Comparison of ENCODE assay signal across 13 cellular contexts in the genomic region with DNA sequence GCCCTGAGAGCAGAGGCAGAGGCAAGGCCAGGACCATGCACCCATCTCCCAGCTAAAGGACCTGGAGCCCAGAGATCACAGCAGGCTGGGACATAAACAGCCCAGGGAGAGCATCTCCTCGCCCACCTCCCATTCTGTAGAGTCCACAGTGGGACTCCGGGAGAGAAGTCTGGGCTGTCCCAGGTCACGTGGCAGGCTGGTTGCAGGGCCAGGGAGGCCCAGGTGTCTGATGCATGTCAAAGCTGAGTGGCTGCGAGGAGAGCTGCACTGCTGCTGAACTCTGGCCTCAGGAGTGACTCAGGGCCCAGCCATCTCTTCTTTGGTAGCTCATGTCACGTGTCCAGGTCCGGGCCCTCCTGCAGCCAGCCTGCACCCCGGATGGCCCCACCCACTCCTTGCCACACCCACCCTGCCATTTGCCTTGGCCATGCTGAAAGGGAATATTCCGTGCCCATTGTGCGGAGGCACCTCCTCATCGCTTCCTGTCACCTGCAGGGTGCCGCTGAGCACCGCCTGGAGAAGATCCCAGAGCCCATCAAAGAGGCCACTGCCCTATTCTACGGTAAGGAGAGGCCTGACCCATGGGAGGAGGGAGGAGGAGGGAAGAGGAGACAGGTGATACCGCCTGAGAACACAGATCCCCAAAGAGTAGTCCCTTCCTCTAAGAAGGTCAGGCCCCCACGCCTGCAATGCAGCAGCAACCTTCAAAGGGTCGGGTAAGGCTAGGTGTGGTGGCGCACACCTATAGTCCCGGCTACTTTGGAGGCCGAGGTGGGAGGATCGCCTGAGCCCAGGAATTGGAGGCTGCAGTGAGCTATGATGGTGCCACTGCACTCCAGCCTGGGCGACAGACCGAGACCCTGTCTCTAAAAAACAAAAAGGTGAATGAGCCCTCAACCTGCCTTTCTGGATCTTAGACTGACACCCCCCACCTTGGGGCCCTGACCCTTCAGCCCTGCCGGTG. TPM values are rescaled to one million over a fixed set of nuclear protein-coding genes. Genes with fewer than 3 reads are reported as not detected.
DNase-seq lines count a peak whose midpoint lies in the region; ATAC-seq, FAIRE-seq and TF ChIP-seq lines count a peak whose summit lies in the region.
"Had no signal": no experiment of that assay in that cellular context is flagged by ENCODE, and none has a peak within 500 bp of the region (broad histone marks: within the 10 kb centered on the region; RNA-seq: fewer than 3 reads in every experiment).

No MANE protein-coding gene starts in this region.

- peak; percentile 93 for ATAC-seq in left colon
- no peak for ATAC-seq in lower lobe of right lung
- ATAC-seq: heart left ventricle; stimulated activated naive CD8-positive, alpha-beta T cell treated with anti-CD3 and anti-CD28 coated beads, Interleukin-15, Interleukin-2, amounts not matched to agents 100 U/mL and 50 U/mL, for 24 hours had no signal

- no peaks in the 10 kb centered on the region for H3K9me3 Mint-ChIP-seq in astrocyte (ENCODE audit: unreplicated experiment)
- H3K9me3 Mint-ChIP-seq: T-helper 2 cell treated with Interferon-gamma antibody and Interleukin-4, amounts not matched to agents 5 μg/mL and 100 μg/mL, for 36 hours had no signal

- intact Hi-C loops in left colon (cut with DNase I, micrococcal nuclease) (loop anchor here (5.0 to 10.0 kb wide), 2 partner anchors 729 to 732 kb away; no protein-coding TSS in a partner anchor), lower lobe of right lung (cut with DNase I) (loop anchor here (10.0 kb wide), 1 partner anchor 729 kb away; no protein-coding TSS in a partner anchor)

- no peak overlapping the region for H2AFZ ChIP-seq in astrocyte (ENCODE audit: low read depth, low read length)

- FAIRE-seq in astrocyte (lab: Jason Lieb, UNC) = no peak

- H3K4me1 ChIP-seq in astrocyte (ENCODE audit: insufficient read depth, low read length) (peaks cover 16% of the 10 kb centered on the region), lower lobe of right lung (no peaks in the 10 kb centered on the region)

- no peak overlapping the region for H3K4me3 Mint-ChIP-seq in astrocyte (ENCODE audit: unreplicated experiment)
- H3K4me3 Mint-ChIP-seq: T-helper 2 cell treated with Interferon-gamma antibody and Interleukin-4, amounts not matched to agents 5 μg/mL and 100 μg/mL, for 36 hours had no signal

- H3K27ac Mint-ChIP-seq in astrocyte (ENCODE audit: unreplicated experiment) = no peak overlapping the region
- H3K27ac Mint-ChIP-seq: T-helper 2 cell treated with Interferon-gamma antibody and Interleukin-4, amounts not matched to agents 5 μg/mL and 100 μg/mL, for 36 hours had no signal

- H4K20me1 ChIP-seq in astrocyte (ENCODE audit: insufficient read depth, low read length) = no peaks in the 10 kb centered on the region

- H3K36me3 ChIP-seq in astrocyte (ENCODE audit: insufficient read depth, low read length) (no peaks in the 10 kb centered on the region), lower lobe of right lung (no peaks in the 10 kb centered on the region)

- H3K36me3 Mint-ChIP-seq in astrocyte (ENCODE audit: low read depth, unreplicated experiment) = no peaks in the 10 kb centered on the region

- no peak overlapping the region for H3K4me3 ChIP-seq in astrocyte (ENCODE audit: insufficient read depth, low read depth, low read length)
- H3K4me3 ChIP-seq in lower lobe of right lung = no peak overlapping the region
- H3K4me3 ChIP-seq: heart left ventricle had no signal

- H3K27ac ChIP-seq in astrocyte (ENCODE audit: low read depth, low read length) = no peak overlapping the region
- H3K27ac ChIP-seq in lower lobe of right lung = no peak overlapping the region
- H3K27ac ChIP-seq: heart left ventricle had no signal

- peak overlapping the region; percentile 46 for H3K4me2 ChIP-seq in astrocyte (ENCODE audit: low read length)

- no peak for TF ChIP-seq CTCF in astrocyte (IDR thresholded peaks at IDR 0.05; ENCODE audit: insufficient read depth, low read depth, low read length)
- TF ChIP-seq CTCF in lower lobe of right lung (IDR thresholded peaks at IDR 0.05) = no peak

- peak; percentile 92 for DNase-seq in Daoy (ENCODE audit: low read depth)
- DNase-seq in M059J (ENCODE audit: low read depth) = peak; percentile 95
- peak; percentile 31 for DNase-seq in astrocyte (ENCODE audit: low read depth)
- DNase-seq in left colon = peak; percentile 74 to 92
- DNase-seq in KG1 (lab: John Stamatoyannopoulos, UW) = no peak
- no peak for DNase-seq in NCI-H526 treated with DMSO at 0.1 percent for 48 hours (lab: John Stamatoyannopoulos, UW)
- DNase-seq in lower lobe of right lung = no peak
- DNase-seq in inferior parietal cortex (ENCODE audit: extremely low spot score) = no peak
- DNase-seq: caudate nucleus; stimulated activated CD4-positive, alpha-beta T cell treated with anti-CD3 and anti-CD28 coated beads, Interleukin-15, amount 100 ng/mL, for 24 hours; stimulated activated naive CD8-positive, alpha-beta T cell treated with anti-CD3 and anti-CD28 coated beads, Interleukin-15, Interleukin-2, amounts not matched to agents 100 U/mL and 50 U/mL, for 24 hours had no signal

- H3K9me3 ChIP-seq in astrocyte (ENCODE audit: insufficient read depth, low read depth, low read length) = no peaks in the 10 kb centered on the region
- no peaks in the 10 kb centered on the region for H3K9me3 ChIP-seq in lower lobe of right lung
- H3K9me3 ChIP-seq: heart left ventricle had no signal

- H3K27me3 Mint-ChIP-seq in astrocyte (ENCODE audit: low read depth, unreplicated experiment) = peaks cover 3% of the 10 kb centered on the region

- peaks cover 11% of the 10 kb centered on the region for H3K4me1 Mint-ChIP-seq in astrocyte (ENCODE audit: low read depth, unreplicated experiment)

- H3K27me3 ChIP-seq in astrocyte (ENCODE audit: insufficient read depth, low read length) (no peaks in the 10 kb centered on the region), lower lobe of right lung (ENCODE audit: low read depth) (no peaks in the 10 kb centered on the region)
- H3K27me3 ChIP-seq: heart left ventricle had no signal

- H3K9ac ChIP-seq in astrocyte (ENCODE audit: low read length) = peak overlapping the region; percentile 2

- H3K79me2 ChIP-seq in astrocyte (ENCODE audit: insufficient read depth, low read length) = no peaks in the 10 kb centered on the region

RNA-seq across cellular contexts. Expression of a gene that starts 12.6 kb away (rescaled TPM):
- total RNA-seq in Daoy (2014; rRNA removed; shearing (Covaris generic)) = 2.2 and 5.3 TPM in 2 replicates
- total RNA-seq in M059J (2014; rRNA removed; shearing (Covaris generic)) = 0.44 and 5.1 TPM in 2 replicates
- total RNA-seq in astrocyte (3.4 and 5.6 TPM in 2 replicates), left colon (1 to 10 TPM; 3.2 to 3.3 TPM), lower lobe of right lung (17.0 TPM)

Comparison
In these comparisons a context has a peak if more than half of its experiments do, and no peak if none do; other contexts are left out.
1. DNase-seq: peak in Daoy (single experiment), M059J (single experiment), astrocyte (single experiment) and left colon (2 of 2); none in KG1 (single experiment), NCI-H526 treated with DMSO at 0.1 percent for 48 hours (single experiment), lower lobe of right lung (single experiment) and inferior parietal cortex (single experiment).